25 cellular contexts compared by ENCODE assay signal in genomic region chr10:100802196-100802595, GRCh38. TPM values are rescaled to one million over a fixed set of nuclear protein-coding genes. Genes with fewer than 3 reads are reported as not detected.
"Had no signal": no experiment of that assay in that cellular context is flagged by ENCODE, and none has a peak within 500 bp of the region (broad histone marks: within the 10 kb centered on the region; RNA-seq: fewer than 3 reads in every experiment).

No MANE protein-coding gene starts in this region.

- H3K27ac ChIP-seq: ascending aorta, cardiac muscle cell, SJSA1 had no signal

- DNase-seq: activated CD4-positive, alpha-beta T cell treated with anti-CD3 and anti-CD28 coated beads, Interleukin-2, amount 10 ng/mL, durations not matched to agents 24 days and 14 days; activated CD4-positive, alpha-beta T cell treated with anti-CD3 and anti-CD28 coated beads, Interleukin-2, amount 50 U/mL, for 4 hours; activated CD8-positive, alpha-beta T cell treated with anti-CD3 and anti-CD28 coated beads for 36 hours; activated gamma-delta T cell; activated naive CD4-positive, alpha-beta T cell treated with Interleukin-2 at 50 U/mL for 16 hours; activated naive CD8-positive, alpha-beta T cell treated with anti-CD3 and anti-CD28 coated beads, Interleukin-2, amount 10 ng/mL, durations not matched to agents 7 days and 5 days; activated T-cell treated with anti-CD3 and anti-CD28 coated beads, Interleukin-2, amount 50 U/mL, for 1 hour; amygdala; NCI-H1092 treated with DMSO at 0.1 percent for 48 hours; NCI-H1417 treated with DMSO at 0.1 percent for 48 hours; NCI-H187 treated with DMSO at 0.1 percent for 48 hours; NCI-H2081; NCI-H226; NCI-H446 treated with DMSO at 0.1 percent for 48 hours; NCI-H524; SHP77; SK-N-SH had no signal

- H3K4me2 ChIP-seq: SK-N-SH had no signal

- H3K4me3 ChIP-seq: ascending aorta, cardiac muscle cell, K562, SJSA1 had no signal

- H3K27me3 ChIP-seq: ascending aorta had no signal

- H3K4me1 ChIP-seq: ascending aorta, SJSA1 had no signal

- H3K36me3 ChIP-seq: ascending aorta, cardiac muscle cell, SJSA1 had no signal

- ATAC-seq: activated CD8-positive, alpha-beta T cell treated with anti-CD3 and anti-CD28 coated beads for 36 hours; K562; Panc1 had no signal

- H3K9ac ChIP-seq: SK-N-SH had no signal

- FAIRE-seq: K562, TTC549 had no signal

- H3K9me3 ChIP-seq: ascending aorta, SJSA1, SK-N-SH had no signal

RNA-seq across cellular contexts. Expression of gene PAX2, which starts 56.8 kb away (rescaled TPM):
- total RNA-seq: activated CD8-positive, alpha-beta memory T cell treated with anti-CD3 and anti-CD28 coated beads for 36 hours; activated CD8-positive, alpha-beta T cell treated with anti-CD3 and anti-CD28 coated beads for 36 hours; activated naive CD8-positive, alpha-beta T cell treated with anti-CD3 and anti-CD28 coated beads, Interleukin-2, amount 10 ng/mL, durations not matched to agents 7 days and 5 days; ascending aorta; cardiac muscle cell; K562; RPMI7951; SJSA1 had no signal
- polyA plus RNA-seq: cardiac muscle cell, K562, SK-N-SH had no signal
